11 cellular contexts compared by ENCODE assay signal in genomic region chr7:16062269-16062668, GRCh38.
DNase-seq lines count a peak whose midpoint lies in the region; ATAC-seq and FAIRE-seq lines count a peak whose summit lies in the region.
"Had no signal": no experiment of that assay in that cellular context is flagged by ENCODE, and none has a peak within 500 bp of the region (broad histone marks: within the 10 kb centered on the region; RNA-seq: fewer than 3 reads in every experiment).

No MANE protein-coding gene starts in this region.

- intact Hi-C loops in Right ventricle myocardium inferior (cut with DNase I) (loop anchor here (10.0 kb wide), 1 partner anchor 297 kb away; no protein-coding TSS in a partner anchor), cardiac septum (cut with DNase I) (loop anchor here (5.0 kb wide), 1 partner anchor 230 kb away; no protein-coding TSS in a partner anchor)

- no peak for DNase-seq in Right ventricle myocardium inferior (ENCODE audit: missing footprints)
- no peak for DNase-seq in cardiac septum (ENCODE audit: low spot score)
- DNase-seq in central memory CD4-positive, alpha-beta T cell = peak; percentile 10
- DNase-seq in iris pigment epithelial cell (ENCODE audit: low read depth) = peak; percentile 83
- no peak for DNase-seq in frontal cortex (ENCODE audit: low spot score in 2 of 2)
- DNase-seq in RKO (ENCODE audit: low spot score) = no peak
- DNase-seq in occipital lobe (lab: John Stamatoyannopoulos, UW) = no peak
- DNase-seq: midbrain, NCI-H2171 treated with DMSO at 0.1 percent for 48 hours had no signal

- ATAC-seq in Right ventricle myocardium inferior (peak; percentile 57), GM19455 (IDR thresholded peaks at IDR 0.05; ENCODE audit: unreplicated experiment) (no peak)
- ATAC-seq: A549 had no signal

- no peak for FAIRE-seq in frontal cortex (lab: Jason Lieb, UNC)
- FAIRE-seq: A549 had no signal

Comparison
In these comparisons a context has a peak if more than half of its experiments do, and no peak if none do; other contexts are left out.
1. DNase-seq: peak in central memory CD4-positive, alpha-beta T cell (single experiment) and iris pigment epithelial cell (single experiment); none in Right ventricle myocardium inferior (single experiment), cardiac septum (single experiment), frontal cortex (0 of 2), RKO (single experiment) and occipital lobe (single experiment).